ENCODE assay signal across 8 cellular contexts in genomic region chr17:75031972-75032895, GRCh38. TPM values are rescaled to one million over a fixed set of nuclear protein-coding genes. Genes with fewer than 3 reads are reported as not detected.
DNase-seq lines count a peak whose midpoint lies in the region; ATAC-seq and TF ChIP-seq lines count a peak whose summit lies in the region.

No MANE protein-coding gene starts in this region.

- H3K9me3 ChIP-seq in left lung, result no peaks in the 10 kb centered on the region

- peak overlapping the region; percentile 48 for H3K4me3 Mint-ChIP-seq in activated CD4-positive, alpha-beta T cell treated with anti-CD3 and anti-CD28 coated beads for 36 hours
- peak overlapping the region; percentile 68 for H3K4me3 Mint-ChIP-seq in dendritic cell treated with granulocyte-macrophage colony-stimulating factor and Interleukin-4, amounts not matched to agents 40 ng/mL and 50 ng/mL, for 4 days

- H3K36me3 Mint-ChIP-seq in activated CD4-positive, alpha-beta T cell treated with anti-CD3 and anti-CD28 coated beads for 36 hours (ENCODE audit: low read depth), result peaks cover 10% of the 10 kb centered on the region
- peaks cover 4% of the 10 kb centered on the region for H3K36me3 Mint-ChIP-seq in dendritic cell treated with granulocyte-macrophage colony-stimulating factor and Interleukin-4, amounts not matched to agents 40 ng/mL and 50 ng/mL, for 4 days (ENCODE audit: low read depth)

- H3K4me1 Mint-ChIP-seq in activated CD4-positive, alpha-beta T cell treated with anti-CD3 and anti-CD28 coated beads for 36 hours, result peaks cover 48% of the 10 kb centered on the region
- H3K4me1 Mint-ChIP-seq in dendritic cell treated with granulocyte-macrophage colony-stimulating factor and Interleukin-4, amounts not matched to agents 40 ng/mL and 50 ng/mL, for 4 days (ENCODE audit: low read depth), result peaks cover 42% of the 10 kb centered on the region

- ATAC-seq in activated CD4-positive, alpha-beta T cell treated with anti-CD3 and anti-CD28 coated beads for 36 hours, result peak; percentile 23
- ATAC-seq in left lung (peak; percentile 14), HG03469 (IDR thresholded peaks at IDR 0.05; ENCODE audit: unreplicated experiment) (no peak)

- peaks cover 3% of the 10 kb centered on the region for H3K9me3 Mint-ChIP-seq in activated CD4-positive, alpha-beta T cell treated with anti-CD3 and anti-CD28 coated beads for 36 hours (ENCODE audit: low read depth)
- peaks cover 14% of the 10 kb centered on the region for H3K9me3 Mint-ChIP-seq in dendritic cell treated with granulocyte-macrophage colony-stimulating factor and Interleukin-4, amounts not matched to agents 40 ng/mL and 50 ng/mL, for 4 days

- no peak for TF ChIP-seq CTCF in left lung (IDR thresholded peaks at IDR 0.05)

- peaks cover 16 to 54% of the 10 kb centered on the region in 2 donors for H3K4me1 ChIP-seq in left lung

- CTCF ChIA-PET in activated CD4-positive, alpha-beta T cell treated with anti-CD3 and anti-CD28 coated beads for 36 hours (lab: Charles Lee), result interaction anchor here (0.6 to 1.4 kb wide), 6 partner anchors 20 to 108 kb away, joined by 3 to 6 read pairs (median 4); partner anchors contain the start of genes CDR2L, MRPL58 and OTOP2

- H3K27me3 Mint-ChIP-seq in activated CD4-positive, alpha-beta T cell treated with anti-CD3 and anti-CD28 coated beads for 36 hours, result no peaks in the 10 kb centered on the region
- H3K27me3 Mint-ChIP-seq in dendritic cell treated with granulocyte-macrophage colony-stimulating factor and Interleukin-4, amounts not matched to agents 40 ng/mL and 50 ng/mL, for 4 days, result peaks cover 25% of the 10 kb centered on the region

- peak overlapping the region; percentile 32 for H3K27ac Mint-ChIP-seq in activated CD4-positive, alpha-beta T cell treated with anti-CD3 and anti-CD28 coated beads for 36 hours
- H3K27ac Mint-ChIP-seq in dendritic cell treated with granulocyte-macrophage colony-stimulating factor and Interleukin-4, amounts not matched to agents 40 ng/mL and 50 ng/mL, for 4 days, result peak overlapping the region; percentile 48

- H3K27me3 ChIP-seq in left lung, result peaks cover 0 to 7% of the 10 kb centered on the region in 2 donors

- no peak overlapping the region for H3K27ac ChIP-seq in left lung

- POLR2A ChIA-PET in activated CD4-positive, alpha-beta T cell treated with anti-CD3 and anti-CD28 coated beads for 36 hours (lab: Charles Lee), result interaction anchor here (0.6 to 1.1 kb wide), 2 partner anchors 21 to 190 kb away, joined by 3 to 4 read pairs; no protein-coding TSS in a partner anchor

- peak overlapping the region; percentile 8 to 66 for H3K4me3 ChIP-seq in left lung

- DNase-seq in DMS79 (lab: John Stamatoyannopoulos, UW), result peak; percentile 9
- DNase-seq in DMS79 treated with DMSO at 0.1 percent for 48 hours (lab: John Stamatoyannopoulos, UW), result no peak
- peak; percentile 90 for DNase-seq in NCI-H2227 (lab: John Stamatoyannopoulos, UW; ENCODE audit: unreplicated experiment)
- DNase-seq in activated CD4-positive, alpha-beta T cell treated with anti-CD3 and anti-CD28 coated beads for 36 hours, result peak; percentile 79
- peak; percentile 71 to 75 for DNase-seq in left lung
- peak; percentile 65 to 67 for DNase-seq in stimulated activated CD4-positive, alpha-beta T cell treated with anti-CD3 and anti-CD28 coated beads, Interleukin-2, amount 100 ng/mL, for 24 hours

- H3K36me3 ChIP-seq in left lung, result peaks cover 0 to under 1% of the 10 kb centered on the region in 2 donors

- intact Hi-C loops in activated CD4-positive, alpha-beta T cell treated with anti-CD3 and anti-CD28 coated beads for 36 hours (cut with DNase I, micrococcal nuclease), result loop anchor here (2.0 to 10.0 kb wide), 7 partner anchors 49 to 635 kb away; partner anchors contain the start of genes CASKIN2 (in 1 of the 2), MYO15B (in 1 of the 2), RECQL5 (in 1 of the 2) and SAP30BP (in 1 of the 2)
- intact Hi-C loops in dendritic cell treated with granulocyte-macrophage colony-stimulating factor and Interleukin-4, amounts not matched to agents 40 ng/mL and 50 ng/mL, for 4 days (cut with micrococcal nuclease), result loop anchor here (2.0 kb wide), 1 partner anchor 15 kb away; the partner anchor contains the start of genes ATP5PD and KCTD2
- intact Hi-C loops in left lung (cut with DNase I), result no loop called here

RNA-seq across cellular contexts. Expression of gene ATP5PD, which starts 14.5 kb away (rescaled TPM):
- total RNA-seq in activated CD4-positive, alpha-beta T cell treated with anti-CD3 and anti-CD28 coated beads for 36 hours, result 100 to 1,000 TPM; 194 to 237 TPM
- total RNA-seq in left lung, result 100 to 1,000 TPM; 203 to 215 TPM

RNA-seq across cellular contexts. Expression of gene KCTD2, which starts 14.8 kb away (rescaled TPM):
- total RNA-seq in activated CD4-positive, alpha-beta T cell treated with anti-CD3 and anti-CD28 coated beads for 36 hours, result 10 to 100 TPM; 15.3 to 16.7 TPM
- total RNA-seq in left lung, result 10 to 100 TPM; 20.6 to 20.8 TPM

RNA-seq across cellular contexts. Expression of gene MRPL58, which starts 19.8 kb away (rescaled TPM):
- 10 to 100 TPM; 64.6 to 66.5 TPM for total RNA-seq in activated CD4-positive, alpha-beta T cell treated with anti-CD3 and anti-CD28 coated beads for 36 hours
- total RNA-seq in left lung, result 10 to 100 TPM; 25.7 to 32.8 TPM

RNA-seq across cellular contexts. Expression of gene CDR2L, which starts 44.8 kb away (rescaled TPM):
- under 1 TPM; 0.89 to 0.91 TPM for total RNA-seq in activated CD4-positive, alpha-beta T cell treated with anti-CD3 and anti-CD28 coated beads for 36 hours
- 10 to 100 TPM; 22.9 to 41.2 TPM for total RNA-seq in left lung

RNA-seq across cellular contexts. Expression of gene SLC16A5, which starts 55.5 kb away (rescaled TPM):
- total RNA-seq in activated CD4-positive, alpha-beta T cell treated with anti-CD3 and anti-CD28 coated beads for 36 hours, result 1 to 10 TPM; 6.0 to 6.5 TPM
- 10 to 100 TPM; 36.8 to 45.1 TPM for total RNA-seq in left lung

Comparison
In these comparisons a context has a peak if more than half of its experiments do, and no peak if none do; other contexts are left out.
1. intact Hi-C loops: an anchor here in activated CD4-positive, alpha-beta T cell treated with anti-CD3 and anti-CD28 coated beads for 36 hours (2.0 to 10.0 kb wide) and dendritic cell treated with granulocyte-macrophage colony-stimulating factor and Interleukin-4, amounts not matched to agents 40 ng/mL and 50 ng/mL, for 4 days (2.0 kb wide); none called in left lung.